In genomic region chr6:44084231-44085014, GRCh38 we compare ENCODE assay signal across 15 cellular contexts. TPM values are rescaled to one million over a fixed set of nuclear protein-coding genes. Genes with fewer than 3 reads are reported as not detected.
A peak's percentile ranks its signal among the peaks of the same experiment; 100 is the strongest.
DNase-seq lines count a peak whose midpoint lies in the region; ATAC-seq and FAIRE-seq lines count a peak whose summit lies in the region.
"Had no signal": no experiment of that assay in that cellular context is flagged by ENCODE, and none has a peak within 500 bp of the region (broad histone marks: within the 10 kb centered on the region; RNA-seq: fewer than 3 reads in every experiment).

No MANE protein-coding gene starts in this region.

- no peak overlapping the region for H3K27ac ChIP-seq in small intestine (ENCODE audit: low read depth in 1 of 2, low read length in 1 of 2)
- H3K27ac ChIP-seq: tibial artery had no signal

- H3K9me3 ChIP-seq in small intestine (ENCODE audit: control insufficient read depth, low read depth), result no peaks in the 10 kb centered on the region
- H3K9me3 ChIP-seq: tibial artery had no signal

- H3K27ac Mint-ChIP-seq in activated naive CD8-positive, alpha-beta T cell treated with anti-CD3 and anti-CD28 coated beads, Interleukin-2, amount 50 U/mL, for 24 hours, result peak overlapping the region; percentile 9
- H3K27ac Mint-ChIP-seq in activated naive CD8-positive, alpha-beta T cell treated with anti-CD3 and anti-CD28 coated beads for 36 hours, result no peak overlapping the region
- peak overlapping the region; percentile 21 for H3K27ac Mint-ChIP-seq in stimulated activated naive CD8-positive, alpha-beta T cell treated with anti-CD3 and anti-CD28 coated beads, Interleukin-15, Interleukin-2, amounts not matched to agents 100 ng/mL and 50 ng/mL, for 24 hours
- H3K27ac Mint-ChIP-seq: activated naive CD8-positive, alpha-beta T cell treated with anti-CD3 and anti-CD28 coated beads, Interleukin-2, amount 10 ng/mL, durations not matched to agents 7 days and 5 days had no signal

- WGBS in small intestine, 3 donors, result 89 to 91% (median 90%) methylated on average over 13 of the region's 13 CpGs

- FAIRE-seq in small intestine (lab: Jason Lieb, UNC), result no peak

- DNase-seq in activated naive CD8-positive, alpha-beta T cell treated with anti-CD3 and anti-CD28 coated beads, Interleukin-2, amount 50 U/mL, for 24 hours, result no peak
- DNase-seq in activated naive CD8-positive, alpha-beta T cell treated with anti-CD3 and anti-CD28 coated beads for 36 hours, result no peak
- DNase-seq in SW480 (ENCODE audit: low spot score) (peak; percentile 72), Right ventricle myocardium superior (no peak), small intestine (no peak)
- DNase-seq in activated naive CD4-positive, alpha-beta T cell (lab: John Stamatoyannopoulos, UW), result no peak
- DNase-seq: ACHN; activated naive CD8-positive, alpha-beta T cell treated with anti-CD3 and anti-CD28 coated beads, Interleukin-2, amount 10 ng/mL, durations not matched to agents 7 days and 5 days; effector CD8-positive, alpha-beta T cell; hypothalamus; NCI-H1694; retina; tibial artery had no signal

- H3K4me1 Mint-ChIP-seq in activated naive CD8-positive, alpha-beta T cell treated with anti-CD3 and anti-CD28 coated beads, Interleukin-2, amount 50 U/mL, for 24 hours, result peaks cover 7% of the 10 kb centered on the region
- peaks cover 2% of the 10 kb centered on the region for H3K4me1 Mint-ChIP-seq in activated naive CD8-positive, alpha-beta T cell treated with anti-CD3 and anti-CD28 coated beads for 36 hours
- H3K4me1 Mint-ChIP-seq in stimulated activated naive CD8-positive, alpha-beta T cell treated with anti-CD3 and anti-CD28 coated beads, Interleukin-15, Interleukin-2, amounts not matched to agents 100 ng/mL and 50 ng/mL, for 24 hours (ENCODE audit: low read depth), result peaks cover 10% of the 10 kb centered on the region

- no peaks in the 10 kb centered on the region for H3K4me1 ChIP-seq in small intestine (ENCODE audit: control insufficient read depth in 2 of 2, insufficient read depth in 1 of 2, low read depth in 1 of 2, low read length in 1 of 2)

- no peak overlapping the region for H3K4me3 Mint-ChIP-seq in activated naive CD8-positive, alpha-beta T cell treated with anti-CD3 and anti-CD28 coated beads, Interleukin-2, amount 50 U/mL, for 24 hours
- H3K4me3 Mint-ChIP-seq in activated naive CD8-positive, alpha-beta T cell treated with anti-CD3 and anti-CD28 coated beads for 36 hours, result no peak overlapping the region
- H3K4me3 Mint-ChIP-seq in stimulated activated naive CD8-positive, alpha-beta T cell treated with anti-CD3 and anti-CD28 coated beads, Interleukin-15, Interleukin-2, amounts not matched to agents 100 ng/mL and 50 ng/mL, for 24 hours, result no peak overlapping the region
- H3K4me3 Mint-ChIP-seq: activated naive CD8-positive, alpha-beta T cell treated with anti-CD3 and anti-CD28 coated beads, Interleukin-2, amount 10 ng/mL, durations not matched to agents 7 days and 5 days had no signal

- intact Hi-C loops in Right ventricle myocardium superior (cut with DNase I), result no loop called here

- no peaks in the 10 kb centered on the region for H3K27me3 ChIP-seq in small intestine (ENCODE audit: control insufficient read depth in 2 of 2, insufficient read depth in 2 of 2, low read length in 2 of 2)
- H3K27me3 ChIP-seq: tibial artery had no signal

- H3K36me3 Mint-ChIP-seq in activated naive CD8-positive, alpha-beta T cell treated with anti-CD3 and anti-CD28 coated beads, Interleukin-2, amount 50 U/mL, for 24 hours (ENCODE audit: low read depth), result no peaks in the 10 kb centered on the region
- H3K36me3 Mint-ChIP-seq in activated naive CD8-positive, alpha-beta T cell treated with anti-CD3 and anti-CD28 coated beads for 36 hours, result no peaks in the 10 kb centered on the region
- H3K36me3 Mint-ChIP-seq in stimulated activated naive CD8-positive, alpha-beta T cell treated with anti-CD3 and anti-CD28 coated beads, Interleukin-15, Interleukin-2, amounts not matched to agents 100 ng/mL and 50 ng/mL, for 24 hours (ENCODE audit: low read depth), result no peaks in the 10 kb centered on the region
- H3K36me3 Mint-ChIP-seq: activated naive CD8-positive, alpha-beta T cell treated with anti-CD3 and anti-CD28 coated beads, Interleukin-2, amount 10 ng/mL, durations not matched to agents 7 days and 5 days had no signal

- H3K36me3 ChIP-seq in small intestine (ENCODE audit: control insufficient read depth in 2 of 2, insufficient read depth in 2 of 2, low read length in 2 of 2), result no peaks in the 10 kb centered on the region

- H3K9me3 Mint-ChIP-seq in activated naive CD8-positive, alpha-beta T cell treated with anti-CD3 and anti-CD28 coated beads, Interleukin-2, amount 50 U/mL, for 24 hours, result no peaks in the 10 kb centered on the region
- H3K9me3 Mint-ChIP-seq in activated naive CD8-positive, alpha-beta T cell treated with anti-CD3 and anti-CD28 coated beads for 36 hours, result no peaks in the 10 kb centered on the region
- no peaks in the 10 kb centered on the region for H3K9me3 Mint-ChIP-seq in stimulated activated naive CD8-positive, alpha-beta T cell treated with anti-CD3 and anti-CD28 coated beads, Interleukin-15, Interleukin-2, amounts not matched to agents 100 ng/mL and 50 ng/mL, for 24 hours
- H3K9me3 Mint-ChIP-seq: activated naive CD8-positive, alpha-beta T cell treated with anti-CD3 and anti-CD28 coated beads, Interleukin-2, amount 10 ng/mL, durations not matched to agents 7 days and 5 days had no signal

- H3K4me3 ChIP-seq in small intestine (ENCODE audit: low read depth in 1 of 2, low read length in 2 of 2), result no peak overlapping the region
- H3K4me3 ChIP-seq: tibial artery had no signal

- no peaks in the 10 kb centered on the region for H3K27me3 Mint-ChIP-seq in activated naive CD8-positive, alpha-beta T cell treated with anti-CD3 and anti-CD28 coated beads, Interleukin-2, amount 50 U/mL, for 24 hours
- no peaks in the 10 kb centered on the region for H3K27me3 Mint-ChIP-seq in activated naive CD8-positive, alpha-beta T cell treated with anti-CD3 and anti-CD28 coated beads for 36 hours
- no peaks in the 10 kb centered on the region for H3K27me3 Mint-ChIP-seq in stimulated activated naive CD8-positive, alpha-beta T cell treated with anti-CD3 and anti-CD28 coated beads, Interleukin-15, Interleukin-2, amounts not matched to agents 100 ng/mL and 50 ng/mL, for 24 hours
- H3K27me3 Mint-ChIP-seq: activated naive CD8-positive, alpha-beta T cell treated with anti-CD3 and anti-CD28 coated beads, Interleukin-2, amount 10 ng/mL, durations not matched to agents 7 days and 5 days had no signal

- ATAC-seq in activated naive CD8-positive, alpha-beta T cell treated with anti-CD3 and anti-CD28 coated beads, Interleukin-2, amount 50 U/mL, for 24 hours, result peak; percentile 77
- peak; percentile 17 for ATAC-seq in Right ventricle myocardium superior (ENCODE audit: poor library complexity)
- ATAC-seq in GM18873 (IDR thresholded peaks at IDR 0.05; ENCODE audit: low FRiP score, unreplicated experiment), result no peak

RNA-seq across cellular contexts. Expression of gene MRPL14, which starts 42.8 kb away (rescaled TPM):
- total RNA-seq in activated naive CD8-positive, alpha-beta T cell treated with anti-CD3 and anti-CD28 coated beads for 36 hours, result 10 to 100 TPM; 58.5 to 60.8 TPM
- 41.0 TPM for total RNA-seq in Right ventricle myocardium superior
- polyA plus RNA-seq in small intestine, result 100 to 1,000 TPM in 2 of 3 donors, 10 to 100 TPM in 1; 87.1 to 116 (median 105) TPM

RNA-seq across cellular contexts. Expression of gene TMEM63B, which starts 42.9 kb away (rescaled TPM):
- total RNA-seq in activated naive CD8-positive, alpha-beta T cell treated with anti-CD3 and anti-CD28 coated beads for 36 hours, result 10 to 100 TPM; 11.7 to 12.1 TPM
- 46.3 TPM for total RNA-seq in Right ventricle myocardium superior
- 10 to 100 TPM; 13.2 to 31.8 (median 19.5) TPM for polyA plus RNA-seq in small intestine
